Comparison of ENCODE assay signal across 8 cellular contexts in genomic region chr1:40032240-40032891, GRCh38. TPM values are rescaled to one million over a fixed set of nuclear protein-coding genes. Genes with fewer than 3 reads are reported as not detected.
DNase-seq lines count a peak whose midpoint lies in the region; ATAC-seq and TF ChIP-seq lines count a peak whose summit lies in the region.

No MANE protein-coding gene starts in this region.

- H3K4me1 ChIP-seq in Panc1 (ENCODE audit: control insufficient read depth, insufficient read depth, low read length): 0 out of 2 replicates have a peak, but pooled peaks cover 3% of the 10 kb centered on the region

- CTCF ChIA-PET in Panc1 (lab: Charles Lee): interaction anchor here (0.6 to 2.0 kb wide), 6 partner anchors 15 to 426 kb away, joined by 3 to 23 read pairs (median 6); no protein-coding TSS in a partner anchor

- H3K4me1 Mint-ChIP-seq in IgD-negative memory B cell: peaks cover 24 to 37% (median 31%) of the 10 kb centered on the region in 3 donors
- H3K4me1 Mint-ChIP-seq in glutamatergic neuron (ENCODE audit: low read depth, unreplicated experiment): peaks cover 2% of the 10 kb centered on the region

- no peak overlapping the region for H3K4me3 ChIP-seq in Panc1 (ENCODE audit: low read depth in 2 of 2, low read length in 2 of 2)
- H3K4me3 ChIP-seq in retinal pigment epithelial cell (ENCODE audit: low read length): no peak overlapping the region

- POLR2A ChIA-PET in Panc1 (lab: Charles Lee): no interaction called here

- DNase-seq in DMS53 treated with DMSO at 0.1 percent for 48 hours (lab: John Stamatoyannopoulos, UW; ENCODE audit: unreplicated experiment) (peak; percentile 64), Panc1 (ENCODE audit: low read depth, low spot score) (peak; percentile 48), glutamatergic neuron (peak; percentile 63), retinal pigment epithelial cell (ENCODE audit: low read depth) (peak; percentile 62)
- DNase-seq in activated naive CD4-positive, alpha-beta T cell treated with anti-CD3 and anti-CD28 coated beads, Interleukin-2, amount 50 U/mL, for 16 hours: peak; percentile 33

- no peak overlapping the region for H3K27ac ChIP-seq in Panc1 (ENCODE audit: low read length)

- H3K27ac Mint-ChIP-seq in IgD-negative memory B cell (peak overlapping the region in 2 of 3 donors; percentile 1 to 54), glutamatergic neuron (ENCODE audit: unreplicated experiment) (no peak overlapping the region)

- in situ Hi-C loops in Panc1 (cut with HindIII; ENCODE audit: low pct_unique_long_range_greater_than_20kb, low sequenced_read_pairs): no loop called here

- H3K27me3 Mint-ChIP-seq in IgD-negative memory B cell (peaks cover 2% of the 10 kb centered on the region), glutamatergic neuron (ENCODE audit: unreplicated experiment) (no peaks in the 10 kb centered on the region)

- H3K9me3 Mint-ChIP-seq in IgD-negative memory B cell (no peaks in the 10 kb centered on the region), glutamatergic neuron (ENCODE audit: unreplicated experiment) (no peaks in the 10 kb centered on the region)

- H3K4me3 Mint-ChIP-seq in IgD-negative memory B cell (peak overlapping the region in 1 of 4 donors; percentile 1), glutamatergic neuron (ENCODE audit: unreplicated experiment) (no peak overlapping the region)

- peak; percentile 90 for ATAC-seq in Panc1
- no peak for ATAC-seq in HG02759 (IDR thresholded peaks at IDR 0.05; ENCODE audit: unreplicated experiment)
- no peak for ATAC-seq in HG02970 (IDR thresholded peaks at IDR 0.05; ENCODE audit: low FRiP score, unreplicated experiment)

- intact Hi-C loops in Panc1 (cut with micrococcal nuclease; ENCODE audit: unreplicated experiment): loop anchor here (2.0 to 10.0 kb wide), 3 partner anchors 58 to 215 kb away; no protein-coding TSS in a partner anchor

- H3K27me3 ChIP-seq in Panc1 (ENCODE audit: control insufficient read depth, insufficient read depth, low read length): peaks cover 3% of the 10 kb centered on the region; the same call in 1 of the 2 replicates

- peak; percentile 79 for TF ChIP-seq CTCF in Panc1 (IDR thresholded peaks at IDR 0.05)
- TF ChIP-seq CTCF in glutamatergic neuron (IDR thresholded peaks at IDR 0.05; ENCODE audit: partially characterized antibody, unreplicated experiment): peak; percentile 70
- peak; percentile 62 for TF ChIP-seq CTCF in retinal pigment epithelial cell (conservative IDR thresholded peaks at IDR 0.05; ENCODE audit: low read depth, low read length)

- H3K36me3 Mint-ChIP-seq in IgD-negative memory B cell (no peaks in the 10 kb centered on the region), glutamatergic neuron (ENCODE audit: unreplicated experiment) (no peaks in the 10 kb centered on the region)

- no peaks in the 10 kb centered on the region for H3K9me3 ChIP-seq in Panc1 (ENCODE audit: control insufficient read depth, insufficient read depth, low read depth, low read length)

- H3K36me3 ChIP-seq in Panc1 (ENCODE audit: control insufficient read depth, insufficient read depth, low read length): no peaks in the 10 kb centered on the region

- no TSS peak for BruUV-seq in Panc1 (replicated peaks; lab: Mats Ljungman, UMichigan)

RNA-seq across cellular contexts. Expression of gene CAP1, which starts 8.2 kb away (rescaled TPM):
- polyA plus RNA-seq in IgD-negative memory B cell: 424 TPM
- total RNA-seq in Panc1 (2021; ENCODE audit: unreplicated experiment) (463 TPM), glutamatergic neuron (ENCODE audit: unreplicated experiment) (293 TPM)
- polyA plus RNA-seq in Panc1 (2012; ENCODE audit: insufficient read length): 319 TPM
